Comparison of ENCODE assay signal across 8 cellular contexts in genomic region chr9:124357591-124358361, GRCh38. TPM values are rescaled to one million over a fixed set of nuclear protein-coding genes. Genes with fewer than 3 reads are reported as not detected.
DNase-seq lines count a peak whose midpoint lies in the region; ATAC-seq and TF ChIP-seq lines count a peak whose summit lies in the region.

No MANE protein-coding gene starts in this region.

- H3K4me3 ChIP-seq in CD4-positive, CD25-positive, alpha-beta regulatory T cell (ENCODE audit: low read depth, low read length) = no peak overlapping the region
- H3K4me3 ChIP-seq in HCT116 (replicated peaks in 1 of 2; ENCODE audit: low read depth in 1 of 2, low read length in 2 of 2) = no peak overlapping the region

- TF ChIP-seq RAD21 in HCT116 (IDR thresholded peaks at IDR 0.05; ENCODE audit: low read depth) = peak; percentile 53

- BruUV-seq in HCT116 (replicated peaks; lab: Mats Ljungman, UMichigan) = no TSS peak

- peak in 1 of 3 donors; percentile 9 for DNase-seq in CD4-positive, CD25-positive, alpha-beta regulatory T cell
- DNase-seq in HCT116 (ENCODE audit: low read depth, low spot score) (no peak), left colon (no peak), HCEC 1CT (no peak), NCI-H2081 (lab: John Stamatoyannopoulos, UW) (no peak), HUDEP-2 (lab: John Stamatoyannopoulos, UW; ENCODE audit: unreplicated experiment in 76 of 76) (no peak)
- no peak for DNase-seq in activated CD4-positive, alpha-beta memory T cell treated with anti-CD3 and anti-CD28 coated beads, Interleukin-2, amount 10 ng/mL, durations not matched to agents 7 days and 5 days
- DNase-seq in stimulated activated naive CD4-positive, alpha-beta T cell treated with Interleukin-2 at 50 U/mL for 16 hours (lab: John Stamatoyannopoulos, UW) = no peak

- RAD21 ChIA-PET in HCT116 (lab: Charles Lee; ENCODE audit: low non-redundant PET in 1 of 2, low total read pairs in 2 of 2, uncharacterized antibody in 2 of 2, unreplicated experiment in 2 of 2) = no interaction called here

- H3K4me1 Mint-ChIP-seq in CD4-positive, CD25-positive, alpha-beta regulatory T cell = peaks cover 5 to 51% (median 35%) of the 10 kb centered on the region in 4 donors
- H3K4me1 Mint-ChIP-seq in activated CD4-positive, alpha-beta memory T cell treated with anti-CD3 and anti-CD28 coated beads, Interleukin-2, amount 10 ng/mL, durations not matched to agents 7 days and 5 days = peaks cover 32% of the 10 kb centered on the region

- peaks cover 25% of the 10 kb centered on the region; the same call in 1 of the 2 replicates for H4K20me1 ChIP-seq in HCT116 (ENCODE audit: insufficient read depth)

- H3K36me3 Mint-ChIP-seq in CD4-positive, CD25-positive, alpha-beta regulatory T cell = peaks cover 23% of the 10 kb centered on the region
- H3K36me3 Mint-ChIP-seq in activated CD4-positive, alpha-beta memory T cell treated with anti-CD3 and anti-CD28 coated beads, Interleukin-2, amount 10 ng/mL, durations not matched to agents 7 days and 5 days (ENCODE audit: low read depth) = peaks cover 12% of the 10 kb centered on the region

- H3K4me3 Mint-ChIP-seq in CD4-positive, CD25-positive, alpha-beta regulatory T cell = peak overlapping the region in 1 of 4 donors; percentile 13
- no peak overlapping the region for H3K4me3 Mint-ChIP-seq in activated CD4-positive, alpha-beta memory T cell treated with anti-CD3 and anti-CD28 coated beads, Interleukin-2, amount 10 ng/mL, durations not matched to agents 7 days and 5 days

- H3K27ac ChIP-seq in CD4-positive, CD25-positive, alpha-beta regulatory T cell (ENCODE audit: insufficient read depth, low read length, poor library complexity, severe bottlenecking) = no peak overlapping the region
- H3K27ac ChIP-seq in HCT116 (ENCODE audit: low read depth, low read length) = no peak overlapping the region

- H3K79me2 ChIP-seq in HCT116 (ENCODE audit: insufficient read depth, low read length) = peaks cover 82% of the 10 kb centered on the region

- H3K9me3 Mint-ChIP-seq in CD4-positive, CD25-positive, alpha-beta regulatory T cell = no peaks in the 10 kb centered on the region
- H3K9me3 Mint-ChIP-seq in activated CD4-positive, alpha-beta memory T cell treated with anti-CD3 and anti-CD28 coated beads, Interleukin-2, amount 10 ng/mL, durations not matched to agents 7 days and 5 days = no peaks in the 10 kb centered on the region

- H3K9me2 ChIP-seq in HCT116 (ENCODE audit: insufficient read depth) = no peaks in the 10 kb centered on the region

- H3K4me2 ChIP-seq in HCT116 (ENCODE audit: low read length) = no peak overlapping the region

- POLR2A ChIA-PET in HCT116 (lab: Charles Lee) = no interaction called here
- POLR2A ChIA-PET in activated CD4-positive, alpha-beta memory T cell treated with anti-CD3 and anti-CD28 coated beads, Interleukin-2, amount 10 ng/mL, durations not matched to agents 7 days and 5 days (lab: Charles Lee) = interaction anchor here (1.0 to 1.5 kb wide), 3 partner anchors 13 to 231 kb away, joined by 3 to 4 read pairs (median 3); no protein-coding TSS in a partner anchor

- intact Hi-C loops in HCT116 (cut with micrococcal nuclease) (no loop called here), left colon (cut with DNase I, micrococcal nuclease) (no loop called here)

- H3K27me3 ChIP-seq in CD4-positive, CD25-positive, alpha-beta regulatory T cell (ENCODE audit: control insufficient read depth, insufficient read depth, low read length) = no peaks in the 10 kb centered on the region
- H3K27me3 ChIP-seq in HCT116 (ENCODE audit: insufficient read depth, low read length) = no peaks in the 10 kb centered on the region

- peaks cover 37% of the 10 kb centered on the region for H3K36me3 ChIP-seq in CD4-positive, CD25-positive, alpha-beta regulatory T cell (ENCODE audit: control insufficient read depth, insufficient read depth, low read length)
- H3K36me3 ChIP-seq in HCT116 (ENCODE audit: control insufficient read depth in 1 of 2, insufficient read depth in 2 of 2, low read length in 2 of 2) = peaks cover 6 to 18% of the 10 kb centered on the region in 2 experiments; a peak in 3 of 4 replicates

- H2AFZ ChIP-seq in HCT116 (ENCODE audit: low read depth, low read length, poor library complexity, severe bottlenecking) = no peak overlapping the region

- ATAC-seq in CD4-positive, CD25-positive, alpha-beta regulatory T cell (ENCODE audit: low read depth in 2 of 2) = no peak
- ATAC-seq in HCT116 (peak; percentile 48), left colon (peak; percentile 9)

- peak; percentile 26 to 32 (median 26); a peak in 4 of 6 replicates for TF ChIP-seq CTCF in HCT116 (IDR thresholded peaks at IDR 0.05 in 2 of 3, conservative IDR thresholded peaks at IDR 0.05 in 1 of 3; ENCODE audit: borderline replicate concordance in 1 of 3, insufficient read depth in 1 of 3, low read depth in 2 of 3, low read length in 2 of 3)

- peak overlapping the region in 2 of 3 donors; percentile 78 to 90 for H3K27ac Mint-ChIP-seq in CD4-positive, CD25-positive, alpha-beta regulatory T cell
- peak overlapping the region; percentile 78 for H3K27ac Mint-ChIP-seq in activated CD4-positive, alpha-beta memory T cell treated with anti-CD3 and anti-CD28 coated beads, Interleukin-2, amount 10 ng/mL, durations not matched to agents 7 days and 5 days

- CTCF ChIA-PET in HCT116 (lab: Charles Lee) = no interaction called here
- CTCF ChIA-PET in activated CD4-positive, alpha-beta memory T cell treated with anti-CD3 and anti-CD28 coated beads, Interleukin-2, amount 10 ng/mL, durations not matched to agents 7 days and 5 days (lab: Charles Lee) = no interaction called here

- no peaks in the 10 kb centered on the region for H3K9me3 ChIP-seq in CD4-positive, CD25-positive, alpha-beta regulatory T cell (ENCODE audit: control insufficient read depth in 2 of 2, low read length in 2 of 2)
- no peaks in the 10 kb centered on the region for H3K9me3 ChIP-seq in HCT116 (ENCODE audit: control insufficient read depth in 1 of 2, insufficient read depth in 1 of 2, low read depth in 1 of 2, low read length in 2 of 2)

- H3K9ac ChIP-seq in HCT116 (ENCODE audit: low read length) = no peak overlapping the region

- no peak for TF ChIP-seq POLR2A in HCT116 (IDR thresholded peaks at IDR 0.05; ENCODE audit: borderline replicate concordance, extremely low read depth, insufficient read depth, insufficient read length)

- peaks cover 7% of the 10 kb centered on the region for H3K4me1 ChIP-seq in CD4-positive, CD25-positive, alpha-beta regulatory T cell (ENCODE audit: control insufficient read depth, insufficient read depth, low read length, poor library complexity, severe bottlenecking)
- no peaks in the 10 kb centered on the region for H3K4me1 ChIP-seq in HCT116 (ENCODE audit: control insufficient read depth in 1 of 2, insufficient read depth in 2 of 2, low read length in 2 of 2)

- H3K27me3 Mint-ChIP-seq in CD4-positive, CD25-positive, alpha-beta regulatory T cell = no peaks in the 10 kb centered on the region
- no peaks in the 10 kb centered on the region for H3K27me3 Mint-ChIP-seq in activated CD4-positive, alpha-beta memory T cell treated with anti-CD3 and anti-CD28 coated beads, Interleukin-2, amount 10 ng/mL, durations not matched to agents 7 days and 5 days

TF ChIP-seq in HCT116, 20 proteins besides CTCF, POLR2A, EP300 and RAD21 (continues in another document):
- TF ChIP-seq ELF1 (IDR thresholded peaks at IDR 0.05; ENCODE audit: borderline replicate concordance, low read depth) (no peak), SRF (IDR thresholded peaks at IDR 0.05; ENCODE audit: low read depth) (no peak), EGR1 (IDR thresholded peaks at IDR 0.05; ENCODE audit: low read depth) (no peak), POLR2AphosphoS5 (IDR thresholded peaks at IDR 0.05; ENCODE audit: low read depth, low read length) (no peak), REST (IDR thresholded peaks at IDR 0.05; ENCODE audit: low read depth) (no peak), TCF7L2 (IDR thresholded peaks at IDR 0.05; ENCODE audit: borderline replicate concordance, extremely low read depth, insufficient read depth, insufficient read length) (no peak), CBX3 (IDR thresholded peaks at IDR 0.05; ENCODE audit: low read depth) (no peak), MAX (IDR thresholded peaks at IDR 0.05) (no peak), ZFX (IDR thresholded peaks at IDR 0.05) (no peak)

RNA-seq across cellular contexts. Expression of gene PSMB7, which starts 57.5 kb away (rescaled TPM):
- total RNA-seq in CD4-positive, CD25-positive, alpha-beta regulatory T cell = 84.2 TPM
- polyA plus RNA-seq in CD4-positive, CD25-positive, alpha-beta regulatory T cell = 100 to 1,000 TPM; 181 to 225 (median 198) TPM
- total RNA-seq in HCT116 (2021; ENCODE audit: unreplicated experiment) (222 TPM), left colon (100 to 1,000 TPM in 1 of 2 donors, 10 to 100 TPM in 1; 88.0 to 102 TPM)
- polyA plus RNA-seq in HCT116 (2012) = 305 and 343 TPM in 2 replicates
- 100 to 1,000 TPM; 113 to 120 TPM for total RNA-seq in activated CD4-positive, alpha-beta memory T cell treated with anti-CD3 and anti-CD28 coated beads, Interleukin-2, amount 10 ng/mL, durations not matched to agents 7 days and 5 days

Comparison
In these comparisons a context has a peak if more than half of its experiments do, and no peak if none do; other contexts are left out.
1. ATAC-seq: peak in HCT116 (single experiment) and left colon (single experiment); none in CD4-positive, CD25-positive, alpha-beta regulatory T cell (0 of 2).